17 cellular contexts compared by ENCODE assay signal in genomic region chr3:24713516-24713915, GRCh38.
DNase-seq lines count a peak whose midpoint lies in the region; FAIRE-seq and TF ChIP-seq lines count a peak whose summit lies in the region.
"Had no signal": no experiment of that assay in that cellular context is flagged by ENCODE, and none has a peak within 500 bp of the region (broad histone marks: within the 10 kb centered on the region; RNA-seq: fewer than 3 reads in every experiment).

No MANE protein-coding gene starts in this region.

- H2AFZ ChIP-seq in astrocyte (ENCODE audit: low read depth, low read length) = no peak overlapping the region

- H3K4me1 Mint-ChIP-seq in astrocyte (ENCODE audit: low read depth, unreplicated experiment) = peaks cover 9% of the 10 kb centered on the region
- H3K4me1 Mint-ChIP-seq in mesothelial cell of epicardium = peaks cover 20% of the 10 kb centered on the region

- H3K79me2 ChIP-seq in astrocyte (ENCODE audit: insufficient read depth, low read length) = no peaks in the 10 kb centered on the region

- H3K36me3 ChIP-seq in astrocyte (ENCODE audit: insufficient read depth, low read length) (no peaks in the 10 kb centered on the region), tibial artery (no peaks in the 10 kb centered on the region)

- H3K4me1 ChIP-seq in astrocyte (ENCODE audit: insufficient read depth, low read length) = no peaks in the 10 kb centered on the region
- peaks cover 0 to 35% (median 4%) of the 10 kb centered on the region in 4 donors for H3K4me1 ChIP-seq in tibial artery

- peak overlapping the region; percentile 34 for H3K27ac Mint-ChIP-seq in astrocyte (ENCODE audit: unreplicated experiment)
- H3K27ac Mint-ChIP-seq in mesothelial cell of epicardium = peak overlapping the region; percentile 48

- H3K27ac ChIP-seq in astrocyte (ENCODE audit: low read depth, low read length) = no peak overlapping the region
- H3K27ac ChIP-seq in tibial artery = peak overlapping the region; percentile 52 to 57

- H3K27me3 ChIP-seq in astrocyte (ENCODE audit: insufficient read depth, low read length) = no peaks in the 10 kb centered on the region
- no peaks in the 10 kb centered on the region for H3K27me3 ChIP-seq in tibial artery

- H3K4me3 ChIP-seq in astrocyte (ENCODE audit: insufficient read depth, low read depth, low read length) = no peak overlapping the region
- no peak overlapping the region for H3K4me3 ChIP-seq in tibial artery

- H3K9ac ChIP-seq in astrocyte (ENCODE audit: low read length) = no peak overlapping the region

- H3K9me3 Mint-ChIP-seq in astrocyte (ENCODE audit: unreplicated experiment) = no peaks in the 10 kb centered on the region
- no peaks in the 10 kb centered on the region for H3K9me3 Mint-ChIP-seq in mesothelial cell of epicardium

- H3K9me3 ChIP-seq in astrocyte (ENCODE audit: insufficient read depth, low read depth, low read length) = no peaks in the 10 kb centered on the region
- H3K9me3 ChIP-seq in tibial artery = no peaks in the 10 kb centered on the region

- intact Hi-C loops in tibial artery (cut with DNase I; ENCODE audit: low total_unique reads) = no loop called here

- H4K20me1 ChIP-seq in astrocyte (ENCODE audit: insufficient read depth, low read length) = no peaks in the 10 kb centered on the region

- H3K4me3 Mint-ChIP-seq in astrocyte (ENCODE audit: unreplicated experiment) (no peak overlapping the region), mesothelial cell of epicardium (no peak overlapping the region)

- no peak for FAIRE-seq in astrocyte (lab: Jason Lieb, UNC)
- FAIRE-seq: A204.1 had no signal

- peak; percentile 1 for DNase-seq in NCI-H748 (lab: John Stamatoyannopoulos, UW; ENCODE audit: unreplicated experiment)
- DNase-seq in NCI-H748 treated with DMSO at 0.1 percent for 48 hours (lab: John Stamatoyannopoulos, UW) = no peak
- DNase-seq in astrocyte (ENCODE audit: low read depth) = no peak
- no peak for DNase-seq in mesothelial cell of epicardium (ENCODE audit: low spot score in 2 of 2, unreplicated experiment in 2 of 2)
- no peak for DNase-seq in tibial artery
- no peak for DNase-seq in inferior parietal cortex (ENCODE audit: extremely low spot score)
- DNase-seq in NCI-H526 treated with DMSO at 0.1 percent for 48 hours (lab: John Stamatoyannopoulos, UW) = no peak
- no peak for DNase-seq in COLO829 (ENCODE audit: low spot score)
- DNase-seq: IMR-90, NCI-H1105, NCI-H1694 treated with DMSO at 0.1 percent for 48 hours, NCI-H2081 treated with DMSO at 0.1 percent for 48 hours, NCI-H2227 treated with DMSO at 0.1 percent for 48 hours, NCI-H510A, PC-3, Right ventricle myocardium superior had no signal

- H3K4me2 ChIP-seq in astrocyte (ENCODE audit: low read length) = no peak overlapping the region

- TF ChIP-seq CTCF in astrocyte (IDR thresholded peaks at IDR 0.05; ENCODE audit: insufficient read depth, low read depth, low read length) (no peak), mesothelial cell of epicardium (IDR thresholded peaks at IDR 0.05; ENCODE audit: unreplicated experiment) (no peak), tibial artery (IDR thresholded peaks at IDR 0.05) (no peak)

- H3K36me3 Mint-ChIP-seq in astrocyte (ENCODE audit: low read depth, unreplicated experiment) = no peaks in the 10 kb centered on the region
- no peaks in the 10 kb centered on the region for H3K36me3 Mint-ChIP-seq in mesothelial cell of epicardium

- peaks cover 4% of the 10 kb centered on the region for H3K27me3 Mint-ChIP-seq in astrocyte (ENCODE audit: low read depth, unreplicated experiment)
- peaks cover 11% of the 10 kb centered on the region for H3K27me3 Mint-ChIP-seq in mesothelial cell of epicardium (ENCODE audit: low read depth)
